Comparison of ENCODE assay signal across 15 cellular contexts in genomic region chr22:19775496-19776325, GRCh38. TPM values are rescaled to one million over a fixed set of nuclear protein-coding genes. Genes with fewer than 3 reads are reported as not detected.
"Had no signal": no experiment of that assay in that cellular context is flagged by ENCODE, and none has a peak within 500 bp of the region (broad histone marks: within the 10 kb centered on the region; RNA-seq: fewer than 3 reads in every experiment).

No MANE protein-coding gene starts in this region.

- H3K36me3 ChIP-seq: ascending aorta, esophagus squamous epithelium had no signal

- H3K9me3 ChIP-seq: ascending aorta, esophagus squamous epithelium had no signal

- H3K9me3 Mint-ChIP-seq: immature natural killer cell; nephron; T-helper 2 cell treated with Interferon-gamma antibody and Interleukin-4, amounts not matched to agents 5 μg/mL and 100 μg/mL, for 36 hours had no signal

- H3K4me1 ChIP-seq: ascending aorta had no signal

- H3K27ac ChIP-seq: ascending aorta, esophagus squamous epithelium had no signal

- DNase-seq: activated CD4-positive, alpha-beta T cell treated with anti-CD3 and anti-CD28 coated beads, Interleukin-2, amount 50 U/mL, for 4 hours; activated CD4-positive, CD25-positive, alpha-beta regulatory T cell treated with anti-CD3 and anti-CD28 coated beads, Interleukin-2, amount 50 U/mL, for 72 hours; activated effector memory CD4-positive, alpha-beta T cell treated with Interleukin-2 at 50 U/mL for 16 hours; activated T-cell treated with anti-CD3 and anti-CD28 coated beads, Interleukin-2, amount 50 U/mL, for 1 hour; esophagus squamous epithelium; foreskin fibroblast; glutamatergic neuron; immature natural killer cell; mesendoderm; stimulated activated CD4-positive, alpha-beta T cell treated with anti-CD3 and anti-CD28 coated beads, Interleukin-4, amount 100 ng/mL, for 1 hour; stimulated activated CD8-positive, alpha-beta memory T cell treated with anti-CD3 and anti-CD28 coated beads, Interleukin-4, amount 100 ng/mL, for 48 hours had no signal

- H3K4me3 ChIP-seq: ascending aorta, esophagus squamous epithelium had no signal

- H3K27ac Mint-ChIP-seq: immature natural killer cell; nephron; T-helper 2 cell treated with Interferon-gamma antibody and Interleukin-4, amounts not matched to agents 5 μg/mL and 100 μg/mL, for 36 hours had no signal

- H3K4me3 Mint-ChIP-seq: nephron; T-helper 2 cell treated with Interferon-gamma antibody and Interleukin-4, amounts not matched to agents 5 μg/mL and 100 μg/mL, for 36 hours had no signal

- FAIRE-seq: bronchial epithelial cell had no signal

RNA-seq across cellular contexts. Expression of gene TBX1, which starts 15.1 kb away (rescaled TPM):
- total RNA-seq: ascending aorta had no signal

RNA-seq across cellular contexts. Expression of gene GP1BB, which starts 52.4 kb away (rescaled TPM):
- total RNA-seq: bronchial epithelial cell had no signal
